Comparison of ENCODE assay signal across 11 cellular contexts in genomic region chr6:158663465-158664167, GRCh38. TPM values are rescaled to one million over a fixed set of nuclear protein-coding genes. Genes with fewer than 3 reads are reported as not detected.
DNase-seq lines count a peak whose midpoint lies in the region; ATAC-seq, FAIRE-seq and TF ChIP-seq lines count a peak whose summit lies in the region.
"Had no signal": no experiment of that assay in that cellular context is flagged by ENCODE, and none has a peak within 500 bp of the region (broad histone marks: within the 10 kb centered on the region; RNA-seq: fewer than 3 reads in every experiment).

No MANE protein-coding gene starts in this region.

- ATAC-seq in Right ventricle myocardium inferior (peak; percentile 36), Right ventricle myocardium superior (ENCODE audit: poor library complexity) (no peak), mucosa of descending colon (peak; percentile 75), SK-N-SH treated with all-trans-retinoic acid at 6 μM for 48 hours (no peak)
- ATAC-seq: activated CD4-positive, alpha-beta T cell treated with anti-CD3 and anti-CD28 coated beads for 36 hours had no signal

- no peak overlapping the region for H3K9ac ChIP-seq in astrocyte (ENCODE audit: low read length)

- peak overlapping the region; percentile 1 for H3K4me2 ChIP-seq in astrocyte (ENCODE audit: low read length)

- peaks cover 41% of the 10 kb centered on the region for H3K27me3 Mint-ChIP-seq in astrocyte (ENCODE audit: low read depth, unreplicated experiment)
- H3K27me3 Mint-ChIP-seq in HFFc6 (ENCODE audit: insufficient read depth), result no peaks in the 10 kb centered on the region
- H3K27me3 Mint-ChIP-seq: activated CD4-positive, alpha-beta T cell treated with anti-CD3 and anti-CD28 coated beads for 36 hours had no signal

- H3K4me1 ChIP-seq in astrocyte (ENCODE audit: insufficient read depth, low read length) (no peaks in the 10 kb centered on the region), mucosa of descending colon (ENCODE audit: low read depth) (peaks cover 6% of the 10 kb centered on the region), uterus (no peaks in the 10 kb centered on the region), testis (peaks cover 3% of the 10 kb centered on the region)

- intact Hi-C loops in Right ventricle myocardium inferior (cut with DNase I) (no loop called here), Right ventricle myocardium superior (cut with DNase I) (no loop called here), mucosa of descending colon (cut with DNase I, micrococcal nuclease) (no loop called here), uterus (cut with DNase I; ENCODE audit: low total_unique reads) (no loop called here), testis (cut with DNase I; ENCODE audit: low total_unique reads) (no loop called here)

- H3K27me3 ChIP-seq in astrocyte (ENCODE audit: insufficient read depth, low read length) (peaks cover 8% of the 10 kb centered on the region), uterus (no peaks in the 10 kb centered on the region), testis (no peaks in the 10 kb centered on the region)

- H4K20me1 ChIP-seq in astrocyte (ENCODE audit: insufficient read depth, low read length), result no peaks in the 10 kb centered on the region

- H3K4me3 Mint-ChIP-seq in astrocyte (ENCODE audit: unreplicated experiment) (no peak overlapping the region), HFFc6 (no peak overlapping the region; the same call in 1 of the 2 replicates)

- WGBS in testis, 2 donors, result 60 to 68% methylated on average over 18 of the region's 18 CpGs

- DNase-seq in Right ventricle myocardium inferior (ENCODE audit: missing footprints) (no peak), Right ventricle myocardium superior (no peak), astrocyte (ENCODE audit: low read depth) (no peak), mucosa of descending colon (peak in 1 of 3 donors; percentile 53), uterus (no peak), HFFc6 (no peak), testis (no peak)
- DNase-seq: activated CD4-positive, alpha-beta T cell treated with anti-CD3 and anti-CD28 coated beads for 36 hours; left cardiac atrium had no signal

- TF ChIP-seq POLR2A in uterus (IDR thresholded peaks at IDR 0.05), result no peak
- no peak for TF ChIP-seq POLR2A in testis (IDR thresholded peaks at IDR 0.05)

- H2AFZ ChIP-seq in astrocyte (ENCODE audit: low read depth, low read length), result no peak overlapping the region

- H3K36me3 Mint-ChIP-seq in astrocyte (ENCODE audit: low read depth, unreplicated experiment) (peaks cover 8% of the 10 kb centered on the region), HFFc6 (ENCODE audit: low read depth) (no peaks in the 10 kb centered on the region)

- no peaks in the 10 kb centered on the region for H3K79me2 ChIP-seq in astrocyte (ENCODE audit: insufficient read depth, low read length)

- H3K9me3 ChIP-seq in astrocyte (ENCODE audit: insufficient read depth, low read depth, low read length), result no peaks in the 10 kb centered on the region
- no peaks in the 10 kb centered on the region for H3K9me3 ChIP-seq in mucosa of descending colon
- no peaks in the 10 kb centered on the region for H3K9me3 ChIP-seq in uterus
- no peaks in the 10 kb centered on the region for H3K9me3 ChIP-seq in testis

- H3K9me3 Mint-ChIP-seq in astrocyte (ENCODE audit: unreplicated experiment) (peaks cover 3% of the 10 kb centered on the region), HFFc6 (no peaks in the 10 kb centered on the region)

- FAIRE-seq in astrocyte (lab: Jason Lieb, UNC), result no peak
- FAIRE-seq: colon had no signal

- H3K36me3 ChIP-seq in astrocyte (ENCODE audit: insufficient read depth, low read length) (no peaks in the 10 kb centered on the region), mucosa of descending colon (ENCODE audit: low read depth) (no peaks in the 10 kb centered on the region), uterus (no peaks in the 10 kb centered on the region), testis (ENCODE audit: low read depth, missing control alignments) (no peaks in the 10 kb centered on the region)

- TF ChIP-seq CTCF in astrocyte (IDR thresholded peaks at IDR 0.05; ENCODE audit: insufficient read depth, low read depth, low read length) (no peak), mucosa of descending colon (IDR thresholded peaks at IDR 0.05) (no peak), uterus (IDR thresholded peaks at IDR 0.05) (no peak), HFFc6 (IDR thresholded peaks at IDR 0.05) (no peak), testis (IDR thresholded peaks at IDR 0.05) (no peak)

- H3K4me3 ChIP-seq in astrocyte (ENCODE audit: insufficient read depth, low read depth, low read length), result no peak overlapping the region
- no peak overlapping the region for H3K4me3 ChIP-seq in mucosa of descending colon
- H3K4me3 ChIP-seq in uterus, result peak overlapping the region; percentile 6 to 10
- H3K4me3 ChIP-seq in testis, result no peak overlapping the region

- H3K27ac ChIP-seq in astrocyte (ENCODE audit: low read depth, low read length) (no peak overlapping the region), uterus (peak overlapping the region; percentile 73 to 81), testis (peak overlapping the region in 1 of 2 donors; percentile 13)

- H3K27ac Mint-ChIP-seq in astrocyte (ENCODE audit: unreplicated experiment) (no peak overlapping the region), HFFc6 (no peak overlapping the region)
- H3K27ac Mint-ChIP-seq: activated CD4-positive, alpha-beta T cell treated with anti-CD3 and anti-CD28 coated beads for 36 hours had no signal

- no peaks in the 10 kb centered on the region for H3K4me1 Mint-ChIP-seq in astrocyte (ENCODE audit: low read depth, unreplicated experiment)
- peaks cover 22% of the 10 kb centered on the region for H3K4me1 Mint-ChIP-seq in HFFc6 (ENCODE audit: low read depth)

TF ChIP-seq in SK-N-SH treated with all-trans-retinoic acid at 6 μM for 48 hours, 23 proteins besides CTCF, POLR2A, EP300 and RAD21:
- TF ChIP-seq ZFP3 (CRISPR knock-in tag; IDR thresholded peaks at IDR 0.05), result no peak
- TF ChIP-seq OSR1 (CRISPR knock-in tag; IDR thresholded peaks at IDR 0.05), result no peak
- TF ChIP-seq ZC3H10 (CRISPR knock-in tag; IDR thresholded peaks at IDR 0.05), result no peak
- no peak for TF ChIP-seq CSDC2 (CRISPR knock-in tag; IDR thresholded peaks at IDR 0.05)
- no peak for TF ChIP-seq POU6F1 (CRISPR knock-in tag; IDR thresholded peaks at IDR 0.05; ENCODE audit: borderline replicate concordance, low read depth)
- no peak for TF ChIP-seq SNAI2 (CRISPR knock-in tag; IDR thresholded peaks at IDR 0.05)
- TF ChIP-seq ESRRG (CRISPR knock-in tag; IDR thresholded peaks at IDR 0.05), result no peak
- no peak for TF ChIP-seq PPARA (CRISPR knock-in tag; IDR thresholded peaks at IDR 0.05; ENCODE audit: borderline replicate concordance)
- no peak for TF ChIP-seq ISL1 (CRISPR knock-in tag; IDR thresholded peaks at IDR 0.05)
- no peak for TF ChIP-seq TOX (CRISPR knock-in tag; IDR thresholded peaks at IDR 0.05; ENCODE audit: borderline replicate concordance)
- no peak for TF ChIP-seq ZNF70 (CRISPR knock-in tag; IDR thresholded peaks at IDR 0.05)
- no peak for TF ChIP-seq ARNTL (CRISPR knock-in tag; IDR thresholded peaks at IDR 0.05; ENCODE audit: borderline replicate concordance, low read depth)
- no peak for TF ChIP-seq ZNF8 (CRISPR knock-in tag; IDR thresholded peaks at IDR 0.05)

RNA-seq across cellular contexts. Expression of gene SYTL3, which starts 13.8 kb away (rescaled TPM):
- total RNA-seq in Right ventricle myocardium inferior, result 10.8 TPM
- 11.7 TPM for total RNA-seq in Right ventricle myocardium superior
- 0.82 and 1.2 TPM in 2 replicates for total RNA-seq in astrocyte
- total RNA-seq in mucosa of descending colon, result 1 to 10 TPM; 2.8 to 4.7 (median 4.4) TPM
- total RNA-seq in uterus, result 10 to 100 TPM in 1 of 4 donors, 1 to 10 TPM in 2, under 1 TPM in 1; 0.51 to 12.4 (median 3.3) TPM
- total RNA-seq in HFFc6 (2021; fragmentation: NEBNext Ultra II Directional; extraction: Animal tissue kit (Norgen Biotek cat#: 25700)), result 1 to 10 TPM; 3.1 to 5.7 (median 3.9) TPM
- 10 to 100 TPM; 10.2 to 11.0 TPM for total RNA-seq in testis
- polyA plus RNA-seq in testis (ENCODE audit: insufficient read depth, low read depth, low replicate concordance), result 7.0 TPM

RNA-seq across cellular contexts. Expression of gene DYNLT1, which starts 19.1 kb away (rescaled TPM):
- 145 TPM for total RNA-seq in Right ventricle myocardium inferior
- 128 TPM for total RNA-seq in Right ventricle myocardium superior
- 169 and 173 TPM in 2 replicates for total RNA-seq in astrocyte
- total RNA-seq in mucosa of descending colon, result 100 to 1,000 TPM; 113 to 153 (median 147) TPM
- total RNA-seq in uterus, result 100 to 1,000 TPM in 3 of 4 donors, 10 to 100 TPM in 1; 68.2 to 134 (median 114) TPM
- 100 to 1,000 TPM; 163 to 185 (median 170) TPM for total RNA-seq in HFFc6 (2021; fragmentation: NEBNext Ultra II Directional; extraction: Animal tissue kit (Norgen Biotek cat#: 25700))
- 100 to 1,000 TPM; 165 to 200 TPM for total RNA-seq in testis
- polyA plus RNA-seq in testis (ENCODE audit: insufficient read depth, low read depth, low replicate concordance), result 319 TPM

Comparison
In these comparisons a context has a peak if more than half of its experiments do, and no peak if none do; other contexts are left out.
1. ATAC-seq: peak in Right ventricle myocardium inferior (single experiment) and mucosa of descending colon (single experiment); none in Right ventricle myocardium superior (single experiment) and SK-N-SH treated with all-trans-retinoic acid at 6 μM for 48 hours (single experiment).
2. H3K4me3 ChIP-seq: peak in uterus (2 of 2); none in astrocyte (single experiment), mucosa of descending colon (single experiment) and testis (0 of 2).